Comparison of ENCODE assay signal across 9 cellular contexts in the genomic region with DNA sequence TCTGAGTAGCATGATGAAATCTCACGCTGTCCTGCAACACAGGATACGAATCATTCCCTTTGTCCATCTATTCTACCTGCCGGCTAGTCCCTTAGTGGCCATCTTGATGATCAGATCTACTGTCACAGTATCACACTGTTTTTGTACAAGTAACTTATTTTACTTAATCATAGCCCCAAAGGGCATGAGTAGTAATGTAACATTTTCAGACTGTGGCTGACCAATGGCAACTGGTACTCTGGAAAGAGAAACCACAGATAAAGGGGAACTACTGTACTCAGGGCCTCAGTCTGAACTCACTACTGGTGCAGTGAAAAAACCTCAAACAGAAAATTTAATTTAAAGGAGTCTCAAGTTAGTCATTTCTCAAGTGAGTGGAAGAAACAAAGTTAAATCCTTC.
DNase-seq lines count a peak whose midpoint lies in the region; ATAC-seq and TF ChIP-seq lines count a peak whose summit lies in the region.
"Had no signal": no experiment of that assay in that cellular context is flagged by ENCODE, and none has a peak within 500 bp of the region (broad histone marks: within the 10 kb centered on the region; RNA-seq: fewer than 3 reads in every experiment).

No MANE protein-coding gene starts in this region.

- no peak overlapping the region for H3K27ac Mint-ChIP-seq in naive thymus-derived CD4-positive, alpha-beta T cell
- H3K27ac Mint-ChIP-seq: activated T-helper 2 cell treated with anti-CD3 and anti-CD28 coated beads, Interferon-gamma antibody, Interleukin-2, Interleukin-4, amounts not matched to agents 10 μg/mL and 5 μg/mL and 100 μg/mL, durations not matched to agents 14 hours and 24 hours and 36 hours had no signal

- CTCF ChIA-PET in naive thymus-derived CD4-positive, alpha-beta T cell (lab: Charles Lee), result no interaction called here

- ATAC-seq in GM19035 (IDR thresholded peaks at IDR 0.05; ENCODE audit: unreplicated experiment) (peak; percentile 99), HG02623 (IDR thresholded peaks at IDR 0.05; ENCODE audit: unreplicated experiment) (peak; percentile 96), Right ventricle myocardium inferior (no peak)
- peak; percentile 64 for ATAC-seq in naive thymus-derived CD4-positive, alpha-beta T cell

- no peak overlapping the region for H3K4me3 ChIP-seq in HL-60 (replicated peaks; ENCODE audit: insufficient read depth, low read length)
- H3K4me3 ChIP-seq in naive thymus-derived CD4-positive, alpha-beta T cell (ENCODE audit: low read length), result no peak overlapping the region
- H3K4me3 ChIP-seq: SJSA1 had no signal

- H3K27ac ChIP-seq in HL-60 (replicated peaks), result peak overlapping the region; percentile 39
- H3K27ac ChIP-seq in naive thymus-derived CD4-positive, alpha-beta T cell (ENCODE audit: low read depth, low read length), result no peak overlapping the region
- H3K27ac ChIP-seq: SJSA1 had no signal

- H3K4me1 ChIP-seq in naive thymus-derived CD4-positive, alpha-beta T cell (ENCODE audit: control insufficient read depth in 2 of 2, insufficient read depth in 2 of 2, low read length in 2 of 2), result no peaks in the 10 kb centered on the region
- H3K4me1 ChIP-seq: SJSA1 had no signal

- peaks cover 0 to 31% (median 23%) of the 10 kb centered on the region in 5 donors for H3K27me3 Mint-ChIP-seq in naive thymus-derived CD4-positive, alpha-beta T cell

- DNase-seq in HL-60 (ENCODE audit: low read depth in 1 of 2, low spot score in 1 of 2), result peak in 1 of 2 experiments; percentile 73
- DNase-seq in naive thymus-derived CD4-positive, alpha-beta T cell, result no peak
- DNase-seq in NK-92 (lab: John Stamatoyannopoulos, UW; ENCODE audit: unreplicated experiment), result no peak
- DNase-seq in Right ventricle myocardium inferior (ENCODE audit: missing footprints), result no peak
- no peak for DNase-seq in amniotic stem cell (lab: John Stamatoyannopoulos, UW)

- no peaks in the 10 kb centered on the region for H3K36me3 ChIP-seq in naive thymus-derived CD4-positive, alpha-beta T cell (ENCODE audit: control insufficient read depth in 2 of 3, insufficient read depth in 3 of 3, low read length in 3 of 3)
- H3K36me3 ChIP-seq: SJSA1 had no signal

- intact Hi-C loops in naive thymus-derived CD4-positive, alpha-beta T cell (cut with micrococcal nuclease), result no loop called here
- intact Hi-C loops in Right ventricle myocardium inferior (cut with DNase I), result no loop called here

- H3K9me3 Mint-ChIP-seq in naive thymus-derived CD4-positive, alpha-beta T cell, result peaks cover 0 to 4% (median 0%) of the 10 kb centered on the region in 11 donors
- H3K9me3 Mint-ChIP-seq: activated T-helper 2 cell treated with anti-CD3 and anti-CD28 coated beads, Interferon-gamma antibody, Interleukin-2, Interleukin-4, amounts not matched to agents 10 μg/mL and 5 μg/mL and 100 μg/mL, durations not matched to agents 14 hours and 24 hours and 36 hours had no signal

- H3K27me3 ChIP-seq in HL-60 (ENCODE audit: insufficient read depth, poor library complexity, severe bottlenecking), result no peaks in the 10 kb centered on the region
- no peaks in the 10 kb centered on the region for H3K27me3 ChIP-seq in naive thymus-derived CD4-positive, alpha-beta T cell (ENCODE audit: control insufficient read depth in 2 of 2, insufficient read depth in 2 of 2, low read length in 2 of 2)
- H3K27me3 ChIP-seq: SJSA1 had no signal

- no peaks in the 10 kb centered on the region for H3K4me1 Mint-ChIP-seq in naive thymus-derived CD4-positive, alpha-beta T cell

- no peak for TF ChIP-seq CTCF in HL-60 (IDR thresholded peaks at IDR 0.05; ENCODE audit: insufficient read depth, low read length)

- POLR2A ChIA-PET in naive thymus-derived CD4-positive, alpha-beta T cell (lab: Charles Lee), result no interaction called here

- no peaks in the 10 kb centered on the region for H3K36me3 Mint-ChIP-seq in naive thymus-derived CD4-positive, alpha-beta T cell

- no peaks in the 10 kb centered on the region for H3K9me3 ChIP-seq in naive thymus-derived CD4-positive, alpha-beta T cell (ENCODE audit: control insufficient read depth in 2 of 3, low read length in 3 of 3)
- H3K9me3 ChIP-seq: SJSA1 had no signal

- no peak overlapping the region for H3K4me3 Mint-ChIP-seq in naive thymus-derived CD4-positive, alpha-beta T cell
